11 cellular contexts compared by ENCODE assay signal in the genomic region with DNA sequence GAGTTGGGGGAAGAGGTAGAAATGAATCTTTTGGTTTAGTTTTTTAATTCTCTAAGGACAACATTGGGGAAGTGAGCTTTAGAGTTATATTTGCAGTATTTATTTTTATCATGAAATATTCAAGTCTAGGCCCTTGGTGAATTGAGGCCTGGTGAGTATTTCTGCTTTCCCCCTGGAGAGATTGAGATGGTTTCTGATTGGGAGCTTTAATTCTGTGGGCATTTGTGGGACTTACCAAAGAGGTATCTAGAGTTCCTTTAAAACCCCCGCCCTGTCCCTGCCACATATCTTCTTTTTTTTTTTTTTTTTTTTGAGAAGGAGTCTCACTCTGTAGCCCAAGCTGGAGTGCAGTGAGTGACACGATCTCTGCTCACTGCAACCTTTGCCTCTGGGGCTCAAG. TPM values are rescaled to one million over a fixed set of nuclear protein-coding genes. Genes with fewer than 3 reads are reported as not detected.
DNase-seq lines count a peak whose midpoint lies in the region; ATAC-seq and TF ChIP-seq lines count a peak whose summit lies in the region.
"Had no signal": no experiment of that assay in that cellular context is flagged by ENCODE, and none has a peak within 500 bp of the region (broad histone marks: within the 10 kb centered on the region; RNA-seq: fewer than 3 reads in every experiment).

No MANE protein-coding gene starts in this region.

- H4K20me1 ChIP-seq in mammary epithelial cell (ENCODE audit: insufficient read depth, low read length): no peaks in the 10 kb centered on the region

- no peak for DNase-seq in MCF 10A (ENCODE audit: unreplicated experiment)
- no peak for DNase-seq in mammary epithelial cell
- no peak for DNase-seq in lower lobe of right lung
- DNase-seq in substantia nigra (lab: John Stamatoyannopoulos, UW): no peak
- DNase-seq in Calu3: no peak
- DNase-seq in NOMO-1 treated with dmso at 0.1 percent for 144 hours (lab: John Stamatoyannopoulos, UW; ENCODE audit: unreplicated experiment): no peak
- DNase-seq: activated naive CD4-positive, alpha-beta T cell treated with Interleukin-2 at 50 U/mL for 16 hours; central memory CD4-positive, alpha-beta T cell; nephron progenitor cell had no signal

- POLR2A ChIA-PET in MCF 10A (lab: Yijun Ruan, JAX): interaction anchor here (0.6 to 4.4 kb wide), 5 partner anchors 9 to 1151 kb away, joined by 3 to 39 read pairs (median 4); partner anchors contain the start of genes ACO2, PHF5A and TOB2

- dilution Hi-C loops in mammary epithelial cell (cut with HindIII; ENCODE audit: low sequenced_read_pairs): no loop called here

- no peaks in the 10 kb centered on the region for H3K9me3 Mint-ChIP-seq in MCF 10A (ENCODE audit: unreplicated experiment)
- H3K9me3 Mint-ChIP-seq in activated T-helper 17 cell treated with anti-CD3 and anti-CD28 coated beads, Interleukin-2, amount 50 U/mL, for 72 hours: no peaks in the 10 kb centered on the region
- H3K9me3 Mint-ChIP-seq in Calu3 (ENCODE audit: low read depth, unreplicated experiment): no peaks in the 10 kb centered on the region
- H3K9me3 Mint-ChIP-seq: nephron progenitor cell had no signal

- WGBS in mammary epithelial cell (ENCODE audit: low coverage, missing lambda C conversion rate): 96% methylated on average over 2 of the region's 2 CpGs

- no peak overlapping the region for H3K9ac ChIP-seq in mammary epithelial cell (ENCODE audit: insufficient read depth, low read length)

- no peak overlapping the region for H3K4me2 ChIP-seq in mammary epithelial cell (ENCODE audit: insufficient read depth, low read depth, low read length)

- no peak overlapping the region for H3K4me3 Mint-ChIP-seq in MCF 10A (ENCODE audit: unreplicated experiment)
- no peak overlapping the region for H3K4me3 Mint-ChIP-seq in activated T-helper 17 cell treated with anti-CD3 and anti-CD28 coated beads, Interleukin-2, amount 50 U/mL, for 72 hours
- H3K4me3 Mint-ChIP-seq in Calu3 (ENCODE audit: low read depth, unreplicated experiment): no peak overlapping the region
- H3K4me3 Mint-ChIP-seq: nephron progenitor cell had no signal

- peak overlapping the region; percentile 37 for H3K27ac Mint-ChIP-seq in MCF 10A (ENCODE audit: low read depth, unreplicated experiment)
- peak overlapping the region; percentile 41 for H3K27ac Mint-ChIP-seq in activated T-helper 17 cell treated with anti-CD3 and anti-CD28 coated beads, Interleukin-2, amount 50 U/mL, for 72 hours
- H3K27ac Mint-ChIP-seq in Calu3 (ENCODE audit: unreplicated experiment): no peak overlapping the region

- BruUV-seq in MCF 10A (replicated peaks; lab: Mats Ljungman, UMichigan): no TSS peak
- BruUV-seq in mammary epithelial cell (replicated peaks; lab: Mats Ljungman, UMichigan): no TSS peak
- no TSS peak for BruUV-seq in Calu3 (replicated peaks; lab: Mats Ljungman, UMichigan)

- H3K27me3 ChIP-seq in mammary epithelial cell (ENCODE audit: insufficient read depth, low read length): no peaks in the 10 kb centered on the region
- no peaks in the 10 kb centered on the region for H3K27me3 ChIP-seq in lower lobe of right lung (ENCODE audit: low read depth)

- no peaks in the 10 kb centered on the region for H3K27me3 Mint-ChIP-seq in MCF 10A (ENCODE audit: insufficient read depth, unreplicated experiment)
- H3K27me3 Mint-ChIP-seq in activated T-helper 17 cell treated with anti-CD3 and anti-CD28 coated beads, Interleukin-2, amount 50 U/mL, for 72 hours: no peaks in the 10 kb centered on the region
- no peaks in the 10 kb centered on the region for H3K27me3 Mint-ChIP-seq in Calu3 (ENCODE audit: unreplicated experiment)

- H3K4me1 Mint-ChIP-seq in MCF 10A (ENCODE audit: insufficient read depth, unreplicated experiment) (peaks cover 33% of the 10 kb centered on the region), Calu3 (ENCODE audit: low read depth, unreplicated experiment) (peaks cover 22% of the 10 kb centered on the region)
- peaks cover 20% of the 10 kb centered on the region for H3K4me1 Mint-ChIP-seq in activated T-helper 17 cell treated with anti-CD3 and anti-CD28 coated beads, Interleukin-2, amount 50 U/mL, for 72 hours

- in situ Hi-C loops in mammary epithelial cell (cut with MboI; ENCODE audit: low sequenced_read_pairs in 2 of 2): no loop called here

- H3K36me3 ChIP-seq in mammary epithelial cell (ENCODE audit: insufficient read depth, low read length): peaks cover 2% of the 10 kb centered on the region
- peaks cover 8% of the 10 kb centered on the region for H3K36me3 ChIP-seq in lower lobe of right lung

- H3K79me2 ChIP-seq in mammary epithelial cell (ENCODE audit: insufficient read depth, low read length): peaks cover 88% of the 10 kb centered on the region

- intact Hi-C loops in MCF 10A (cut with micrococcal nuclease) (no loop called here), mammary epithelial cell (cut with micrococcal nuclease) (no loop called here), lower lobe of right lung (cut with DNase I) (no loop called here), Calu3 (cut with micrococcal nuclease; ENCODE audit: unreplicated experiment) (no loop called here)

- no peak overlapping the region for H3K27ac ChIP-seq in mammary epithelial cell (ENCODE audit: insufficient read depth, low read depth, low read length)
- peak overlapping the region; percentile 67 for H3K27ac ChIP-seq in lower lobe of right lung
- peak overlapping the region; percentile 72 for H3K27ac ChIP-seq in substantia nigra (ENCODE audit: low read depth, low read length, poor library complexity, severe bottlenecking)

- TF ChIP-seq CTCF in MCF 10A (IDR thresholded peaks at IDR 0.05; ENCODE audit: unreplicated experiment) (no peak), mammary epithelial cell (conservative IDR thresholded peaks at IDR 0.05 in 1 of 2, IDR thresholded peaks at IDR 0.05 in 1 of 2; ENCODE audit: extremely low read depth in 1 of 2, insufficient read depth in 1 of 2, low read depth in 1 of 2, low read length in 2 of 2) (no peak), lower lobe of right lung (IDR thresholded peaks at IDR 0.05) (no peak), Calu3 (IDR thresholded peaks at IDR 0.05; ENCODE audit: unreplicated experiment) (no peak)

- H3K36me3 Mint-ChIP-seq in MCF 10A (ENCODE audit: insufficient read depth, unreplicated experiment): peaks cover 37% of the 10 kb centered on the region
- H3K36me3 Mint-ChIP-seq in activated T-helper 17 cell treated with anti-CD3 and anti-CD28 coated beads, Interleukin-2, amount 50 U/mL, for 72 hours (ENCODE audit: low read depth): peaks cover 17% of the 10 kb centered on the region
- peaks cover 6% of the 10 kb centered on the region for H3K36me3 Mint-ChIP-seq in Calu3 (ENCODE audit: insufficient read depth, unreplicated experiment)

- ATAC-seq in activated T-helper 17 cell treated with anti-CD3 and anti-CD28 coated beads, Interleukin-2, amount 50 U/mL, for 72 hours (replicated peaks): no peak
- ATAC-seq in lower lobe of right lung (no peak), GM18498 (IDR thresholded peaks at IDR 0.05; ENCODE audit: unreplicated experiment) (no peak)

- no peak overlapping the region for H2AFZ ChIP-seq in mammary epithelial cell (ENCODE audit: low read depth, low read length)

- no peaks in the 10 kb centered on the region for H3K9me3 ChIP-seq in mammary epithelial cell (replicated peaks; ENCODE audit: insufficient read depth, low read length)
- H3K9me3 ChIP-seq in lower lobe of right lung: no peaks in the 10 kb centered on the region

- H3K4me3 ChIP-seq in mammary epithelial cell (replicated peaks in 1 of 3; ENCODE audit: insufficient read depth in 1 of 3, low read depth in 2 of 3, low read length in 3 of 3) (no peak overlapping the region), lower lobe of right lung (no peak overlapping the region)

- H3K4me1 ChIP-seq in mammary epithelial cell (ENCODE audit: insufficient read depth, low read length) (peaks cover 4% of the 10 kb centered on the region), lower lobe of right lung (peaks cover 46% of the 10 kb centered on the region)

- CTCF ChIA-PET in MCF 10A (lab: Yijun Ruan, JAX): interaction anchor here (0.6 to 2.5 kb wide), 4 partner anchors 10 to 75 kb away, joined by 3 to 10 read pairs (median 3); no protein-coding TSS in a partner anchor
- CTCF ChIA-PET in mammary epithelial cell (lab: Charles Lee; ENCODE audit: low non-redundant PET): no interaction called here
- CTCF ChIA-PET in Calu3 (lab: Charles Lee): interaction anchor here (0.9 kb wide), 1 partner anchor 10 kb away, joined by 3 read pairs; the partner anchor contains the start of genes ACO2 and PHF5A

RNA-seq across cellular contexts. Expression of gene ACO2, which starts 9.6 kb away (rescaled TPM):
- 105 and 109 TPM in 2 replicates for total RNA-seq in MCF 10A (2022)
- total RNA-seq in mammary epithelial cell: 10 to 100 TPM; 79.2 to 96.0 TPM
- polyA plus RNA-seq in mammary epithelial cell: 61.5 TPM
- 85.0 TPM for polyA minus RNA-seq in mammary epithelial cell
- total RNA-seq in activated T-helper 17 cell treated with anti-CD3 and anti-CD28 coated beads, Interleukin-2, amount 50 U/mL, for 72 hours: 100 to 1,000 TPM in 1 of 2 donors, 10 to 100 TPM in 1; 67.8 to 106 TPM
- 77.7 TPM for total RNA-seq in lower lobe of right lung
- total RNA-seq in Calu3 (2022): 94.0 and 94.5 TPM in 2 replicates

RNA-seq across cellular contexts. Expression of gene PHF5A, which starts 10.0 kb away (rescaled TPM):
- total RNA-seq in MCF 10A (2022): 62.3 and 68.8 TPM in 2 replicates
- 10 to 100 TPM; 32.2 to 54.3 TPM for total RNA-seq in mammary epithelial cell
- polyA plus RNA-seq in mammary epithelial cell: 73.3 TPM
- 22.1 TPM for polyA minus RNA-seq in mammary epithelial cell
- 10 to 100 TPM; 34.3 to 92.0 TPM for total RNA-seq in activated T-helper 17 cell treated with anti-CD3 and anti-CD28 coated beads, Interleukin-2, amount 50 U/mL, for 72 hours
- total RNA-seq in lower lobe of right lung: 31.1 TPM
- total RNA-seq in Calu3 (2022): 53.3 and 68.5 TPM in 2 replicates

RNA-seq across cellular contexts. Expression of gene TOB2, which starts 31.9 kb away (rescaled TPM):
- total RNA-seq in MCF 10A (2022) (25.4 and 26.9 TPM in 2 replicates), mammary epithelial cell (10 to 100 TPM; 28.3 to 30.3 TPM), lower lobe of right lung (49.0 TPM), Calu3 (2022) (57.3 and 64.1 TPM in 2 replicates)
- 15.1 TPM for polyA plus RNA-seq in mammary epithelial cell
- 43.0 TPM for polyA minus RNA-seq in mammary epithelial cell
- 10 to 100 TPM; 38.5 to 40.8 TPM for total RNA-seq in activated T-helper 17 cell treated with anti-CD3 and anti-CD28 coated beads, Interleukin-2, amount 50 U/mL, for 72 hours
